Comparison of ENCODE assay signal across 8 cellular contexts in genomic region chr4:164012396-164013027, GRCh38.
DNase-seq lines count a peak whose midpoint lies in the region; ATAC-seq and TF ChIP-seq lines count a peak whose summit lies in the region.

No MANE protein-coding gene starts in this region.

- intact Hi-C loops in uterus (cut with DNase I; ENCODE audit: low total_unique reads) = no loop called here

- TF ChIP-seq POLR2A in uterus (IDR thresholded peaks at IDR 0.05) = no peak

- no peaks in the 10 kb centered on the region for H3K4me1 ChIP-seq in uterus

- ATAC-seq in HG03159 (IDR thresholded peaks at IDR 0.05; ENCODE audit: unreplicated experiment) (peak; percentile 76), left lobe of liver (no peak)

- CTCF ChIA-PET in RWPE1 (lab: Yijun Ruan, JAX) = interaction anchor here (0.6 kb wide), 3 partner anchors 242 to 1063 kb away, joined by 3 read pairs; no protein-coding TSS in a partner anchor

- DNase-seq in activated naive CD4-positive, alpha-beta T cell treated with Interleukin-2 at 50 U/mL for 16 hours = peak; percentile 7
- DNase-seq in activated naive CD4-positive, alpha-beta T cell treated with anti-CD3 and anti-CD28 coated beads, Interleukin-2, amount 50 U/mL, for 16 hours = no peak
- peak; percentile 27 for DNase-seq in RWPE1 (ENCODE audit: low spot score)
- peak; percentile 27 for DNase-seq in glomerular visceral epithelial cell (ENCODE audit: extremely low spot score)
- no peak for DNase-seq in left lobe of liver (ENCODE audit: low spot score)
- no peak for DNase-seq in central memory CD4-positive, alpha-beta T cell
- no peak for DNase-seq in uterus

- H3K36me3 ChIP-seq in uterus = no peaks in the 10 kb centered on the region

- H3K27ac ChIP-seq in RWPE1 = no peak overlapping the region
- H3K27ac ChIP-seq in uterus = no peak overlapping the region

- POLR2A ChIA-PET in RWPE1 (lab: Yijun Ruan, JAX; ENCODE audit: low non-redundant PET) = no interaction called here

- H3K27me3 ChIP-seq in uterus = no peaks in the 10 kb centered on the region

- TF ChIP-seq CTCF in RWPE1 (conservative IDR thresholded peaks at IDR 0.05; ENCODE audit: low read depth) (peak; percentile 43), uterus (IDR thresholded peaks at IDR 0.05) (no peak)

- H3K9me3 ChIP-seq in uterus = no peaks in the 10 kb centered on the region

- no peak overlapping the region for H3K4me3 ChIP-seq in uterus

Comparison
In these comparisons a context has a peak if more than half of its experiments do, and no peak if none do; other contexts are left out.
1. DNase-seq: peak in activated naive CD4-positive, alpha-beta T cell treated with Interleukin-2 at 50 U/mL for 16 hours (single experiment), RWPE1 (single experiment) and glomerular visceral epithelial cell (single experiment); none in activated naive CD4-positive, alpha-beta T cell treated with anti-CD3 and anti-CD28 coated beads, Interleukin-2, amount 50 U/mL, for 16 hours (single experiment), left lobe of liver (single experiment), central memory CD4-positive, alpha-beta T cell (single experiment) and uterus (0 of 2).